In genomic region chr18:65846107-65846506, GRCh38 we compare ENCODE assay signal across 11 cellular contexts.
"Had no signal": no experiment of that assay in that cellular context is flagged by ENCODE, and none has a peak within 500 bp of the region (broad histone marks: within the 10 kb centered on the region; RNA-seq: fewer than 3 reads in every experiment).

No MANE protein-coding gene starts in this region.

- H3K4me3 ChIP-seq: GM23248, HAP-1, K562 had no signal

- H3K27ac ChIP-seq: GM23248 had no signal

- FAIRE-seq: HTR-8/SVneo, K562 had no signal

- H3K9ac ChIP-seq: GM23248 had no signal

- ATAC-seq: HCT116, K562 had no signal

- DNase-seq: GM23248, GOT3, H7, HFFc6, IMR-90, Kasumi-1, KG1 had no signal

- H3K9me3 ChIP-seq: HAP-1 had no signal

- H3K36me3 ChIP-seq: HAP-1 had no signal

- H2AFZ ChIP-seq: GM23248 had no signal
